9 cellular contexts compared by ENCODE assay signal in the genomic region with DNA sequence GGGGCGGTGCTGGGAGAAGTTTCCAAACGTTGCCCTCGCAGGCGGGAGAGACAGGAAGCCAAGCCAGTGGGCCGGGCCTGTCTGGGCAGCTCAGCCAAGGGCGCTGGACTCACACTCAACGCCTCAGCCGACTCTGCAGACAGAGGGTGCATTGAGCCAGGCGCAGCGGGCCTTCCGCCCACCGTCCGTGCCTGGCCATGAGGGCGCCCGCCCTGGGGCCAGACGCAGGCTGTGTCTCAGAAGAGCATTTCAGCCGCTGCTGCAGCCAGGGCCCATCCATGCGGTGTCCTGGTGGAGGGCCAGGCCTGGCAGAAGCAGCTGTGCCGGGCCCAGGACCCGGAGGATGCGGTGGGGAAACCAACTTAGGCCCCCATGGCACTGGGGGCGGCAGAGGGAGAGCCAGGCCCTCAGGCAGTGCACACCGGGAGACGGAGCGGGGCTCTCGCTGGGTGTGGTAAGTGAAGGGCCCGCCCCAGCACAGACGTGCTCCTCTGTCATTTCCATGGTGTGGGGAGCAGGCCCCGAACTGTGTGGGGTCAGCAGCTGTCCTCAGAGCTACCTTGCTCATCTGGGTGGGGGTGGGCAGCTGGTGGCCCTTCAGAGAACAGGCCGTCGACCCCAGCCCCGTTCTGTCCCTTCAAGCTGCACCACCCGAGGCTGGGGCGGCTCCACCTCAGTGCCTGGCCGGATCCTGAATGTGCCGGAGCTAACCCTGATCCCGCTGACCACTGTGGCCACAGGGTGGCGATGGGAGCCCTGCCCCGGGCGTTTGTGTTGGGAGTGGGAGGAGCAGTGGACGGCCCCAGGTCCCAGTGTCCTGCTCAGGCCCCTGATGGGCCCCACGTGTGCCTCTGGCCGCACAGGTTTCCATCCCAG. TPM values are rescaled to one million over a fixed set of nuclear protein-coding genes. Genes with fewer than 3 reads are reported as not detected.
DNase-seq lines count a peak whose midpoint lies in the region; ATAC-seq, FAIRE-seq and TF ChIP-seq lines count a peak whose summit lies in the region.
"Had no signal": no experiment of that assay in that cellular context is flagged by ENCODE, and none has a peak within 500 bp of the region (broad histone marks: within the 10 kb centered on the region; RNA-seq: fewer than 3 reads in every experiment).

No MANE protein-coding gene starts in this region.

- H4K20me1 ChIP-seq in OCI-LY7 (ENCODE audit: insufficient read depth, low read length): no peaks in the 10 kb centered on the region

- no peak overlapping the region for H2AFZ ChIP-seq in OCI-LY7 (ENCODE audit: low read length)

- no TSS peak for BruUV-seq in OCI-LY7 (replicated peaks; lab: Mats Ljungman, UMichigan)

- H3K4me1 ChIP-seq in esophagus squamous epithelium (peaks cover 25 to 46% (median 28%) of the 10 kb centered on the region in 3 donors), mucosa of descending colon (ENCODE audit: low read depth) (peaks cover 18% of the 10 kb centered on the region), OCI-LY7 (ENCODE audit: insufficient read depth, low read length, poor library complexity, severe bottlenecking) (no peaks in the 10 kb centered on the region)

- no peak for TF ChIP-seq POLR2A in esophagus squamous epithelium (IDR thresholded peaks at IDR 0.05)

- CTCF ChIA-PET in OCI-LY7 (lab: Charles Lee; ENCODE audit: unreplicated experiment): no interaction called here

- intact Hi-C loops in esophagus squamous epithelium (cut with DNase I): no loop called here
- intact Hi-C loops in mucosa of descending colon (cut with DNase I, micrococcal nuclease): no loop called here
- intact Hi-C loops in OCI-LY7 (cut with micrococcal nuclease; ENCODE audit: unreplicated experiment): no loop called here

- H3K9me3 ChIP-seq in esophagus squamous epithelium: no peaks in the 10 kb centered on the region
- H3K9me3 ChIP-seq in mucosa of descending colon: no peaks in the 10 kb centered on the region
- no peaks in the 10 kb centered on the region for H3K9me3 ChIP-seq in OCI-LY7 (ENCODE audit: low read length)

- 56% methylated on average over 5 of the region's 43 CpGs; no CpG with 5 or more reads in 1 of the 2 donors for WGBS in esophagus squamous epithelium, 2 donors

- H3K9me2 ChIP-seq in OCI-LY7 (ENCODE audit: insufficient read depth, low read length): no peaks in the 10 kb centered on the region

- FAIRE-seq in RCC 7860 (lab: Jason Lieb, UNC): no peak

- H3K4me2 ChIP-seq in OCI-LY7 (ENCODE audit: low read length): no peak overlapping the region

- ATAC-seq in mucosa of descending colon (peak; percentile 55), HG02763 (IDR thresholded peaks at IDR 0.05; ENCODE audit: unreplicated experiment) (no peak)

- TF ChIP-seq CTCF in esophagus squamous epithelium (IDR thresholded peaks at IDR 0.05) (peak in 2 of 6 experiments; percentile 11 to 30), mucosa of descending colon (IDR thresholded peaks at IDR 0.05) (no peak), OCI-LY7 (conservative IDR thresholded peaks at IDR 0.05; ENCODE audit: low read length) (no peak)

- H3K36me3 ChIP-seq in esophagus squamous epithelium (peaks cover 0 to 18% (median 0%) of the 10 kb centered on the region in 3 donors), mucosa of descending colon (ENCODE audit: low read depth) (no peaks in the 10 kb centered on the region), OCI-LY7 (ENCODE audit: insufficient read depth, low read length) (no peaks in the 10 kb centered on the region)

- no peaks in the 10 kb centered on the region for H3K79me2 ChIP-seq in OCI-LY7 (ENCODE audit: insufficient read depth, low read depth, low read length)

- POLR2A ChIA-PET in OCI-LY7 (lab: Charles Lee): no interaction called here

- H3K27me3 ChIP-seq in esophagus squamous epithelium: peaks cover 0 to 27% (median 0%) of the 10 kb centered on the region in 4 donors

- DNase-seq in AG08395 (ENCODE audit: low spot score) (peak; percentile 70), RCC 7860 (ENCODE audit: low spot score) (peak; percentile 27), esophagus squamous epithelium (lab: John Stamatoyannopoulos, UW) (no peak), mucosa of descending colon (peak in 2 of 3 donors; percentile 58 to 65), OCI-LY7 (ENCODE audit: low spot score) (no peak), KBM-7 (no peak)
- DNase-seq in central memory CD4-positive, alpha-beta T cell: no peak

- in situ Hi-C loops in KBM-7 (cut with MboI; ENCODE audit: low pct_unique_long_range_greater_than_20kb, low sequenced_read_pairs): no loop called here

- H3K4me3 ChIP-seq in esophagus squamous epithelium (peak overlapping the region in 2 of 4 donors; percentile 18 to 44), mucosa of descending colon (no peak overlapping the region), OCI-LY7 (ENCODE audit: low read depth, low read length, poor library complexity, severe bottlenecking) (no peak overlapping the region)

- H3K27ac ChIP-seq in esophagus squamous epithelium (peak overlapping the region in 3 of 4 donors; percentile 39 to 52 (median 47)), OCI-LY7 (ENCODE audit: low read depth, low read length, poor library complexity, severe bottlenecking) (no peak overlapping the region)

RNA-seq across cellular contexts. Expression of a gene that starts 18.0 kb away (rescaled TPM):
- total RNA-seq in esophagus squamous epithelium (10 to 100 TPM in 3 of 4 donors, 1 to 10 TPM in 1; 1.8 to 31.1 (median 19.7) TPM), mucosa of descending colon (10 to 100 TPM in 2 of 3 donors, 1 to 10 TPM in 1; 9.3 to 17.1 (median 10.8) TPM), OCI-LY7 (2022) (13.1 and 16.8 TPM in 2 replicates)
- total RNA-seq in OCI-LY7 (2014; rRNA removed; shearing (Covaris generic)): 21.2 and 21.8 TPM in 2 replicates

RNA-seq across cellular contexts. Expression of a gene that starts 18.2 kb away (rescaled TPM):
- total RNA-seq in esophagus squamous epithelium: 1 to 10 TPM in 3 of 4 donors, under 1 TPM in 1; 0.72 to 8.2 (median 1.9) TPM
- 10 to 100 TPM in 1 of 3 donors, 1 to 10 TPM in 2; 2.4 to 15.0 (median 4.2) TPM for total RNA-seq in mucosa of descending colon
- total RNA-seq in OCI-LY7 (2014; rRNA removed; shearing (Covaris generic)): not detected in 2 replicates
- total RNA-seq in OCI-LY7 (2022): not detected in 2 replicates

RNA-seq across cellular contexts. Expression of a gene that starts 27.9 kb away (rescaled TPM):
- total RNA-seq in esophagus squamous epithelium (1 to 10 TPM in 2 of 4 donors, under 1 TPM in 2; 0.57 to 1.1 (median 1.0) TPM), mucosa of descending colon (1 to 10 TPM; 2.2 to 2.4 (median 2.2) TPM), OCI-LY7 (2022) (1.7 and 2.1 TPM in 2 replicates)
- total RNA-seq in OCI-LY7 (2014; rRNA removed; shearing (Covaris generic)): 0.92 and 1.8 TPM in 2 replicates

RNA-seq across cellular contexts. Expression of a gene that starts 41.6 kb away (rescaled TPM):
- total RNA-seq in esophagus squamous epithelium: not detected
- under 1 TPM; 0.19 to 0.93 (median 0.48) TPM for total RNA-seq in mucosa of descending colon
- total RNA-seq in OCI-LY7 (2014; rRNA removed; shearing (Covaris generic)): not detected in 2 replicates
- not detected in 2 replicates for total RNA-seq in OCI-LY7 (2022)
- total RNA-seq: pulmonary artery endothelial cell had no signal

RNA-seq across cellular contexts. Expression of a gene that starts 54.5 kb away (rescaled TPM):
- total RNA-seq in esophagus squamous epithelium (1 to 10 TPM; 2.6 to 5.1 (median 4.5) TPM), mucosa of descending colon (1 to 10 TPM; 7.4 to 7.6 (median 7.6) TPM), OCI-LY7 (2022) (15.4 and 16.8 TPM in 2 replicates)
- total RNA-seq in OCI-LY7 (2014; rRNA removed; shearing (Covaris generic)): 10.2 and 13.4 TPM in 2 replicates

Comparison
In these comparisons a context has a peak if more than half of its experiments do, and no peak if none do; other contexts are left out.
1. DNase-seq: peak in AG08395 (single experiment), RCC 7860 (single experiment) and mucosa of descending colon (2 of 3); none in esophagus squamous epithelium (single experiment), OCI-LY7 (single experiment), KBM-7 (single experiment) and central memory CD4-positive, alpha-beta T cell (single experiment).